1 cellular context compared by ENCODE assay signal in genomic region chr7:107579881-107580715, GRCh38.
TF ChIP-seq lines count a peak whose summit lies in the region.

A gene with protein sequence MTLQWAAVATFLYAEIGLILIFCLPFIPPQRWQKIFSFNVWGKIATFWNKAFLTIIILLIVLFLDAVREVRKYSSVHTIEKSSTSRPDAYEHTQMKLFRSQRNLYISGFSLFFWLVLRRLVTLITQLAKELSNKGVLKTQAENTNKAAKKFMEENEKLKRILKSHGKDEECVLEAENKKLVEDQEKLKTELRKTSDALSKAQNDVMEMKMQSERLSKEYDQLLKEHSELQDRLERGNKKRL (plus strand): TSS chr7:107580246. CDS start chr7:107580773, 527 bp downstream.

TF ChIP-seq in GM23338, 12 proteins besides CTCF, POLR2A, EP300 and RAD21 (continued from another document):
- peak; percentile 77 for TF ChIP-seq POLR2AphosphoS5 (IDR thresholded peaks at IDR 0.05; ENCODE audit: low read depth)
